In the genomic region with DNA sequence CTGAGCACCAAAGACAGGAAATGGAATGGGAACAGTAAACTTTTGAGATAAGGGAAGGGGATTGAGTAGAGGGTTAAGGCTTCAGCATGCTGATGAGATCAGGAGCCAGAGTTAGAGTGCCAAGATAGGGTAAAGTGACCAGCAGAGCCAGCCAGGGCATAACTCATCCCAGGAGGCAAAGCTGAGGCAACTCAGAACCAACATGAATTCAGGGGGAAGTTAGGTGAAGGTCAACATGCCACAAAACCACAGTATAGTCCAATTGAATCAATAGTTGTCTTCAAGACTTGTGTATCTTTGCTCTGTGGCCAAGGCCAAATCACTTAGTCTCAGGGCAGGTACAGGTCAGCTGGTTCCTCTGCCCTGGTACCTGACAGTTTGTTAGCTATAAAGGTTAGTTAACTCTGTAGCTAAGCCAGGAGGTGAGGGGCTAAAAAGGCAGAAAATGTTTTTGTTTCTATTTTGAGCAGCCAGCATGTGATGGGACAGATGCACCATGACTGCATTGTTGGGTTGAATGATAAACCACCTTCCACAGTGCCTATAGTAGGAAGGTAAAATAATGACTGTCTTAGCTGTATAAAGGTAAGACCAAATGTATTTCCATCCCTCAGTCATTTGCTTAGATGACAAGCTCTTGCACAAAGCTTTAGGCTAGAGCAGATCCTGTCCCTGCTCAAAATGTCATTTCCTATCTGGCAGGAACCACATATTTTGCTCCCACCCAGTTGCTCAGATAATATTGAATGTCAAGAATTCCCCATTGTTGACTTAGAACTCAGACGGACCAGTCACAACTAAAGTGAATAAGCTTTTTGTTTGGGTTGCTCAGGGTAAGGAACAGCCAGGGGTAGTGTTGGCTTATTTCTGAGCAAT, we compare ENCODE assay signal across 1 cellular context.
TF ChIP-seq lines count a peak whose summit lies in the region.

No MANE protein-coding gene starts in this region.

TF ChIP-seq in HepG2, 621 proteins besides CTCF, POLR2A, EP300 and RAD21 (continued from another document and continues in another):
- TF ChIP-seq ZNF609 (CRISPR knock-in tag; IDR thresholded peaks at IDR 0.05; ENCODE audit: borderline replicate concordance) = peak; percentile 95
- peak; percentile 84 for TF ChIP-seq ISL2 (CRISPR knock-in tag; IDR thresholded peaks at IDR 0.05)
- TF ChIP-seq NFKBIZ (CRISPR knock-in tag; IDR thresholded peaks at IDR 0.05) = peak; percentile 65; the same call in 1 of the 2 replicates
- TF ChIP-seq KLF9 (CRISPR knock-in tag; IDR thresholded peaks at IDR 0.05; ENCODE audit: low read depth) = 0 out of 2 replicates have a peak, but pooled peaks have one; percentile 41
- TF ChIP-seq TFDP1 (CRISPR knock-in tag; IDR thresholded peaks at IDR 0.05; ENCODE audit: borderline replicate concordance) = no peak
- 0 out of 2 replicates have a peak, but pooled peaks have one; percentile 14 for TF ChIP-seq DRAP1 (CRISPR knock-in tag; IDR thresholded peaks at IDR 0.05)
- TF ChIP-seq NR2C2 (CRISPR knock-in tag; IDR thresholded peaks at IDR 0.05; ENCODE audit: borderline replicate concordance) = peak; percentile 65; the same call in 1 of the 2 replicates
- TF ChIP-seq ZNF678 (CRISPR knock-in tag; IDR thresholded peaks at IDR 0.05) = no peak
- no peak for TF ChIP-seq ZBTB8A (CRISPR knock-in tag; IDR thresholded peaks at IDR 0.05; ENCODE audit: borderline replicate concordance, low read depth)
- no peak for TF ChIP-seq GATA4 (IDR thresholded peaks at IDR 0.05; ENCODE audit: borderline replicate concordance, low read depth)
- TF ChIP-seq ZNF639 (CRISPR knock-in tag; conservative IDR thresholded peaks at IDR 0.05) = 0 out of 2 replicates have a peak, but pooled peaks have one; percentile 24
- TF ChIP-seq FOXA3 (CRISPR knock-in tag; IDR thresholded peaks at IDR 0.05) = peak; percentile 94
- TF ChIP-seq KDM3A (CRISPR knock-in tag; IDR thresholded peaks at IDR 0.05; ENCODE audit: low read depth) = peak; percentile 70; the same call in 1 of the 2 replicates
- TF ChIP-seq PATZ1 (CRISPR knock-in tag; IDR thresholded peaks at IDR 0.05) = 0 out of 2 replicates have a peak, but pooled peaks have one; percentile 37
- no peak for TF ChIP-seq HNRNPL (IDR thresholded peaks at IDR 0.05; ENCODE audit: low read depth, low read length)
- no peak for TF ChIP-seq ZFP62 (CRISPR knock-in tag; IDR thresholded peaks at IDR 0.05)
- TF ChIP-seq ZMAT3 (CRISPR knock-in tag; conservative IDR thresholded peaks at IDR 0.05) = no peak
- 0 out of 2 replicates have a peak, but pooled peaks have one; percentile 24 for TF ChIP-seq HBP1 (CRISPR knock-in tag; IDR thresholded peaks at IDR 0.05; ENCODE audit: low read depth)
- TF ChIP-seq PHF8 (CRISPR knock-in tag; IDR thresholded peaks at IDR 0.05) = no peak
- no peak for TF ChIP-seq ZBTB49 (CRISPR knock-in tag; IDR thresholded peaks at IDR 0.05; ENCODE audit: borderline replicate concordance)
- TF ChIP-seq SALL1 (CRISPR knock-in tag; IDR thresholded peaks at IDR 0.05) = peak; percentile 85
- no peak for TF ChIP-seq CC2D1A (CRISPR knock-in tag; IDR thresholded peaks at IDR 0.05)
- no peak for TF ChIP-seq TCF12 (IDR thresholded peaks at IDR 0.05)
- 0 out of 2 replicates have a peak, but pooled peaks have one; percentile 61 for TF ChIP-seq TCF12 (CRISPR knock-in tag; IDR thresholded peaks at IDR 0.05)
- TF ChIP-seq, protein P1, sequence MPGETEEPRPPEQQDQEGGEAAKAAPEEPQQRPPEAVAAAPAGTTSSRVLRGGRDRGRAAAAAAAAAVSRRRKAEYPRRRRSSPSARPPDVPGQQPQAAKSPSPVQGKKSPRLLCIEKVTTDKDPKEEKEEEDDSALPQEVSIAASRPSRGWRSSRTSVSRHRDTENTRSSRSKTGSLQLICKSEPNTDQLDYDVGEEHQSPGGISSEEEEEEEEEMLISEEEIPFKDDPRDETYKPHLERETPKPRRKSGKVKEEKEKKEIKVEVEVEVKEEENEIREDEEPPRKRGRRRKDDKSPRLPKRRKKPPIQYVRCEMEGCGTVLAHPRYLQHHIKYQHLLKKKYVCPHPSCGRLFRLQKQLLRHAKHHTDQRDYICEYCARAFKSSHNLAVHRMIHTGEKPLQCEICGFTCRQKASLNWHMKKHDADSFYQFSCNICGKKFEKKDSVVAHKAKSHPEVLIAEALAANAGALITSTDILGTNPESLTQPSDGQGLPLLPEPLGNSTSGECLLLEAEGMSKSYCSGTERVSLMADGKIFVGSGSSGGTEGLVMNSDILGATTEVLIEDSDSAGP (CRISPR knock-in tag; IDR thresholded peaks at IDR 0.05; ENCODE audit: borderline replicate concordance) = peak; percentile 38; the same call in 1 of the 2 replicates
- no peak for TF ChIP-seq ZNF598 (CRISPR knock-in tag; IDR thresholded peaks at IDR 0.05; ENCODE audit: borderline replicate concordance)
- TF ChIP-seq MAF1 (CRISPR knock-in tag; IDR thresholded peaks at IDR 0.05; ENCODE audit: borderline replicate concordance) = no peak
- TF ChIP-seq ZNF557 (CRISPR knock-in tag; IDR thresholded peaks at IDR 0.05) = 0 out of 2 replicates have a peak, but pooled peaks have one; percentile 35
- no peak for TF ChIP-seq ZNF143 (CRISPR knock-in tag; IDR thresholded peaks at IDR 0.05)
- TF ChIP-seq ZNF841 (CRISPR knock-in tag; IDR thresholded peaks at IDR 0.05; ENCODE audit: borderline replicate concordance) = no peak
- TF ChIP-seq HHEX (CRISPR knock-in tag; IDR thresholded peaks at IDR 0.05) = peak; percentile 97
- TF ChIP-seq RNF2 (conservative IDR thresholded peaks at IDR 0.05; ENCODE audit: low read depth) = no peak
- TF ChIP-seq MBD4 (IDR thresholded peaks at IDR 0.05; ENCODE audit: borderline replicate concordance, low read length) = no peak
- no peak for TF ChIP-seq ZFP82 (CRISPR knock-in tag; IDR thresholded peaks at IDR 0.05; ENCODE audit: borderline replicate concordance)
- TF ChIP-seq ZNF747 (CRISPR knock-in tag; IDR thresholded peaks at IDR 0.05; ENCODE audit: borderline replicate concordance) = peak; percentile 78; the same call in 1 of the 2 replicates
- no peak for TF ChIP-seq STAT5B (CRISPR knock-in tag; IDR thresholded peaks at IDR 0.05)
- peak; percentile 28; the same call in 1 of the 2 replicates for TF ChIP-seq MTA1 (CRISPR knock-in tag; IDR thresholded peaks at IDR 0.05; ENCODE audit: borderline replicate concordance)
- peak; percentile 36; the same call in 1 of the 2 replicates for TF ChIP-seq KLF11 (CRISPR knock-in tag; IDR thresholded peaks at IDR 0.05)
- TF ChIP-seq ZNF800 (CRISPR knock-in tag; IDR thresholded peaks at IDR 0.05) = no peak
- TF ChIP-seq RARA (CRISPR knock-in tag; IDR thresholded peaks at IDR 0.05) = peak; percentile 100
- peak; percentile 69; the same call in 1 of the 2 replicates for TF ChIP-seq DPF2 (CRISPR knock-in tag; IDR thresholded peaks at IDR 0.05; ENCODE audit: borderline replicate concordance, low read depth)
